Comparison of ENCODE assay signal across 1 cellular context in the genomic region with DNA sequence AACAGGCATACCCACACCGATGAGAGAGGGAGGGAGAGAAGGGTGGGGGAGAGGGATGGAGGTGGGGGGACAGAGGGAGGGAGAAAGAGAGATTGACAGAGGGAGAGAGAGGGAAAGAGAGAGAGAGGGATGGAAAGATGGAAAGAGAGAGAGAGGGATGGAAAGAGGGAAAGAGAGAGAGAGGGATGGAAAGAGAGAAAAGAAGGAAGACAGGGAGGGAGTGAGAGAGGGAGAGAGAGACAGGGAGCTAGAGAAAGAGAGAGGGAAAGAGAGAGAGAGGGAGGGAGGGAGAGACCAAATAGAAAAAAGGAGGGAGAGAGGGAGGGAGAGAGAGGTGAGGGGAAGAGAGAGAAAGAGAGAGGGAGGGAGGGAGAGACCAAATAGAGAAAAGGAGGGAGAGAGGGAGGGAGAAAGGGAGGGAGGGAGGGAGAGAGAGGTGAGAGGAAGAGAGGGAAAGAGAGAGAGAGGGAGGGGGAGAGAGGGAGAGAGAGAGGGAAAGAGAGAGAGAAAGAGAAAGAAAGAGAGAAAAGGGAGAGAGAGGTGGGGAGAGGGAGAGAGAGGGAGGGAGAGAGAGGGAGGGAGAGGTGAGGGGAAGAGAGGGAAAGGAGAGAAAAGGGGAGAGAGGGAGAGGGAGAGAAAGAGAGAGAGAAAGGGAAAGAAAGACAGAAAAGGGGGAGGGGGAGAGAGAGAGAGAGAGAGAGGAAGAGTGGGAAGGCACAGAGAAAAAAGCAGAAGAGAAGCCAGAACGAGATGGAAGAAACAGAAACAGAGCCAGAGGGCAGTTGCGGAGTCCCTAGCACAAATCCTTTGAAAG.
TF ChIP-seq lines count a peak whose summit lies in the region.

No MANE protein-coding gene starts in this region.

TF ChIP-seq in H1, 55 proteins besides CTCF, POLR2A, EP300 and RAD21:
- TF ChIP-seq GABPA (IDR thresholded peaks at IDR 0.05; ENCODE audit: borderline replicate concordance, insufficient read depth, low read length) (no peak), POLR2AphosphoS5 (IDR thresholded peaks at IDR 0.05; ENCODE audit: low read depth, low read length) (no peak), CEBPB (IDR thresholded peaks at IDR 0.05; ENCODE audit: low read depth, low read length) (no peak), KDM1A (IDR thresholded peaks at IDR 0.05; ENCODE audit: borderline replicate concordance, low read length) (no peak), JUN (IDR thresholded peaks at IDR 0.05; ENCODE audit: low read depth, low read length) (no peak), RBBP5 (IDR thresholded peaks at IDR 0.05; ENCODE audit: borderline replicate concordance, low read depth, low read length) (no peak), CBX8 (IDR thresholded peaks at IDR 0.05; ENCODE audit: borderline replicate concordance, low read depth, low read length) (no peak), SRF (IDR thresholded peaks at IDR 0.05; ENCODE audit: low read depth, low read length) (no peak), SIX5 (IDR thresholded peaks at IDR 0.05; ENCODE audit: low read depth, low read length) (no peak), CBX5 (IDR thresholded peaks at IDR 0.05; ENCODE audit: low read depth, low read length) (no peak), TCF12 (IDR thresholded peaks at IDR 0.05; ENCODE audit: low read depth, low read length) (no peak), JUND (IDR thresholded peaks at IDR 0.05; ENCODE audit: low read length) (no peak), PHF8 (conservative IDR thresholded peaks at IDR 0.05; ENCODE audit: low read depth, low read length) (no peak), TEAD4 (IDR thresholded peaks at IDR 0.05; ENCODE audit: low read depth, low read length) (no peak), YY1 (IDR thresholded peaks at IDR 0.05; ENCODE audit: low read depth, low read length) (no peak), RFX5 (IDR thresholded peaks at IDR 0.05; ENCODE audit: borderline replicate concordance, low read depth, low read length) (no peak), EZH2 (IDR thresholded peaks at IDR 0.05; ENCODE audit: low read depth, low read length, severe bottlenecking) (no peak)
- TF ChIP-seq, protein P1, sequence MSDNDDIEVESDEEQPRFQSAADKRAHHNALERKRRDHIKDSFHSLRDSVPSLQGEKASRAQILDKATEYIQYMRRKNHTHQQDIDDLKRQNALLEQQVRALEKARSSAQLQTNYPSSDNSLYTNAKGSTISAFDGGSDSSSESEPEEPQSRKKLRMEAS (IDR thresholded peaks at IDR 0.05): no peak
- TF ChIP-seq, protein P2, sequence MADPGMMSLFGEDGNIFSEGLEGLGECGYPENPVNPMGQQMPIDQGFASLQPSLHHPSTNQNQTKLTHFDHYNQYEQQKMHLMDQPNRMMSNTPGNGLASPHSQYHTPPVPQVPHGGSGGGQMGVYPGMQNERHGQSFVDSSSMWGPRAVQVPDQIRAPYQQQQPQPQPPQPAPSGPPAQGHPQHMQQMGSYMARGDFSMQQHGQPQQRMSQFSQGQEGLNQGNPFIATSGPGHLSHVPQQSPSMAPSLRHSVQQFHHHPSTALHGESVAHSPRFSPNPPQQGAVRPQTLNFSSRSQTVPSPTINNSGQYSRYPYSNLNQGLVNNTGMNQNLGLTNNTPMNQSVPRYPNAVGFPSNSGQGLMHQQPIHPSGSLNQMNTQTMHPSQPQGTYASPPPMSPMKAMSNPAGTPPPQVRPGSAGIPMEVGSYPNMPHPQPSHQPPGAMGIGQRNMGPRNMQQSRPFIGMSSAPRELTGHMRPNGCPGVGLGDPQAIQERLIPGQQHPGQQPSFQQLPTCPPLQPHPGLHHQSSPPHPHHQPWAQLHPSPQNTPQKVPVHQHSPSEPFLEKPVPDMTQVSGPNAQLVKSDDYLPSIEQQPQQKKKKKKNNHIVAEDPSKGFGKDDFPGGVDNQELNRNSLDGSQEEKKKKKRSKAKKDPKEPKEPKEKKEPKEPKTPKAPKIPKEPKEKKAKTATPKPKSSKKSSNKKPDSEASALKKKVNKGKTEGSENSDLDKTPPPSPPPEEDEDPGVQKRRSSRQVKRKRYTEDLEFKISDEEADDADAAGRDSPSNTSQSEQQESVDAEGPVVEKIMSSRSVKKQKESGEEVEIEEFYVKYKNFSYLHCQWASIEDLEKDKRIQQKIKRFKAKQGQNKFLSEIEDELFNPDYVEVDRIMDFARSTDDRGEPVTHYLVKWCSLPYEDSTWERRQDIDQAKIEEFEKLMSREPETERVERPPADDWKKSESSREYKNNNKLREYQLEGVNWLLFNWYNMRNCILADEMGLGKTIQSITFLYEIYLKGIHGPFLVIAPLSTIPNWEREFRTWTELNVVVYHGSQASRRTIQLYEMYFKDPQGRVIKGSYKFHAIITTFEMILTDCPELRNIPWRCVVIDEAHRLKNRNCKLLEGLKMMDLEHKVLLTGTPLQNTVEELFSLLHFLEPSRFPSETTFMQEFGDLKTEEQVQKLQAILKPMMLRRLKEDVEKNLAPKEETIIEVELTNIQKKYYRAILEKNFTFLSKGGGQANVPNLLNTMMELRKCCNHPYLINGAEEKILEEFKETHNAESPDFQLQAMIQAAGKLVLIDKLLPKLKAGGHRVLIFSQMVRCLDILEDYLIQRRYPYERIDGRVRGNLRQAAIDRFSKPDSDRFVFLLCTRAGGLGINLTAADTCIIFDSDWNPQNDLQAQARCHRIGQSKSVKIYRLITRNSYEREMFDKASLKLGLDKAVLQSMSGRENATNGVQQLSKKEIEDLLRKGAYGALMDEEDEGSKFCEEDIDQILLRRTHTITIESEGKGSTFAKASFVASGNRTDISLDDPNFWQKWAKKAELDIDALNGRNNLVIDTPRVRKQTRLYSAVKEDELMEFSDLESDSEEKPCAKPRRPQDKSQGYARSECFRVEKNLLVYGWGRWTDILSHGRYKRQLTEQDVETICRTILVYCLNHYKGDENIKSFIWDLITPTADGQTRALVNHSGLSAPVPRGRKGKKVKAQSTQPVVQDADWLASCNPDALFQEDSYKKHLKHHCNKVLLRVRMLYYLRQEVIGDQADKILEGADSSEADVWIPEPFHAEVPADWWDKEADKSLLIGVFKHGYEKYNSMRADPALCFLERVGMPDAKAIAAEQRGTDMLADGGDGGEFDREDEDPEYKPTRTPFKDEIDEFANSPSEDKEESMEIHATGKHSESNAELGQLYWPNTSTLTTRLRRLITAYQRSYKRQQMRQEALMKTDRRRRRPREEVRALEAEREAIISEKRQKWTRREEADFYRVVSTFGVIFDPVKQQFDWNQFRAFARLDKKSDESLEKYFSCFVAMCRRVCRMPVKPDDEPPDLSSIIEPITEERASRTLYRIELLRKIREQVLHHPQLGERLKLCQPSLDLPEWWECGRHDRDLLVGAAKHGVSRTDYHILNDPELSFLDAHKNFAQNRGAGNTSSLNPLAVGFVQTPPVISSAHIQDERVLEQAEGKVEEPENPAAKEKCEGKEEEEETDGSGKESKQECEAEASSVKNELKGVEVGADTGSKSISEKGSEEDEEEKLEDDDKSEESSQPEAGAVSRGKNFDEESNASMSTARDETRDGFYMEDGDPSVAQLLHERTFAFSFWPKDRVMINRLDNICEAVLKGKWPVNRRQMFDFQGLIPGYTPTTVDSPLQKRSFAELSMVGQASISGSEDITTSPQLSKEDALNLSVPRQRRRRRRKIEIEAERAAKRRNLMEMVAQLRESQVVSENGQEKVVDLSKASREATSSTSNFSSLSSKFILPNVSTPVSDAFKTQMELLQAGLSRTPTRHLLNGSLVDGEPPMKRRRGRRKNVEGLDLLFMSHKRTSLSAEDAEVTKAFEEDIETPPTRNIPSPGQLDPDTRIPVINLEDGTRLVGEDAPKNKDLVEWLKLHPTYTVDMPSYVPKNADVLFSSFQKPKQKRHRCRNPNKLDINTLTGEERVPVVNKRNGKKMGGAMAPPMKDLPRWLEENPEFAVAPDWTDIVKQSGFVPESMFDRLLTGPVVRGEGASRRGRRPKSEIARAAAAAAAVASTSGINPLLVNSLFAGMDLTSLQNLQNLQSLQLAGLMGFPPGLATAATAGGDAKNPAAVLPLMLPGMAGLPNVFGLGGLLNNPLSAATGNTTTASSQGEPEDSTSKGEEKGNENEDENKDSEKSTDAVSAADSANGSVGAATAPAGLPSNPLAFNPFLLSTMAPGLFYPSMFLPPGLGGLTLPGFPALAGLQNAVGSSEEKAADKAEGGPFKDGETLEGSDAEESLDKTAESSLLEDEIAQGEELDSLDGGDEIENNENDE (IDR thresholded peaks at IDR 0.05; ENCODE audit: insufficient replicate concordance, low read length): no peak
